Comparison of ENCODE assay signal across 1 cellular context in the genomic region with DNA sequence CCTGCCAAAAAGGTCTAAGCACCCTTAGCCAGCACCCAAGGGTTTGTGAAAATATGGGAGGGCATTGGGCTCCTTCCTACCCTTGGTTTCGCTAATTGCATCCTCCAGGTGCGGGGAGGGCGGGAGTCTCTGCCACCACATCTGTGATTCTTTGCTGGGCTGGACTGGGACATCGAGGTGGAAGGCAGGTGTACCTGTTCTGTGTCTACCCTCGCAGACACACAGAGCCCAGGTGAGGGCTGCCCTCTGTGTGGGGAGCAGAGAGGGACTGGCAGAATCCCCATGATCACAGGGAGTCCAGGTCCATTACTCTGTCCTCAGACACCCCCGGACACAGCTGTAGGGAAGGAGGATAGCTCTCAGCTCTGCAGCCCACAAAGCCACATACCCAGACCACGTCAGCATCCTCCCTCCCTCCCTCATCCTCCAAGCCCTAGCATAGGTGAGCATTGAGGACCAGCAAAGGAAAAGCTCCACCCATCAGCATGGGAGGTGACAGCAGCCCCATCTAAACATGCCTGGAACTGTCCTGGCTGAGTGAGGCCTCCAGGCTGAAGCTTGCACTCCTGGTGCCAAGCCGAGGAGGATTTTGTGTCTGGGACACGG.
TF ChIP-seq lines count a peak whose summit lies in the region.

No MANE protein-coding gene starts in this region.

TF ChIP-seq in HepG2, 621 proteins besides CTCF, POLR2A, EP300 and RAD21:
- TF ChIP-seq NONO (IDR thresholded peaks at IDR 0.05) (no peak), NONO (CRISPR knock-in tag; conservative IDR thresholded peaks at IDR 0.05) (0 out of 2 replicates have a peak, but pooled peaks have one; percentile 23), FOXA1 (IDR thresholded peaks at IDR 0.05) (no peak), FOXA1 (CRISPR knock-in tag; IDR thresholded peaks at IDR 0.05) (no peak), ZNF232 (CRISPR knock-in tag; IDR thresholded peaks at IDR 0.05; ENCODE audit: borderline replicate concordance) (no peak), IRX3 (CRISPR knock-in tag; IDR thresholded peaks at IDR 0.05; ENCODE audit: borderline replicate concordance, low read depth) (no peak), ZFYVE20 (CRISPR knock-in tag; IDR thresholded peaks at IDR 0.05; ENCODE audit: borderline replicate concordance, low read depth) (no peak), RFXAP (CRISPR knock-in tag; IDR thresholded peaks at IDR 0.05; ENCODE audit: borderline replicate concordance) (no peak), ZBTB2 (CRISPR knock-in tag; IDR thresholded peaks at IDR 0.05; ENCODE audit: low read depth) (no peak), FOXP4 (CRISPR knock-in tag; IDR thresholded peaks at IDR 0.05) (no peak), GTF2F1 (IDR thresholded peaks at IDR 0.05; ENCODE audit: low read length) (no peak), U2AF1 (optimal IDR thresholded peaks at IDR 0.05; ENCODE audit: low read depth, low read length) (peak; percentile 19), HOXA5 (CRISPR knock-in tag; IDR thresholded peaks at IDR 0.05) (no peak), SMYD3 (CRISPR knock-in tag; IDR thresholded peaks at IDR 0.05) (no peak), KMT2B (CRISPR knock-in tag; IDR thresholded peaks at IDR 0.05) (no peak), ZFX (CRISPR knock-in tag; IDR thresholded peaks at IDR 0.05; ENCODE audit: low read depth) (0 out of 2 replicates have a peak, but pooled peaks have one; percentile 6), NFKB2 (CRISPR knock-in tag; IDR thresholded peaks at IDR 0.05; ENCODE audit: borderline replicate concordance) (no peak), FOSL2 (CRISPR knock-in tag; IDR thresholded peaks at IDR 0.05) (no peak), SAP130 (CRISPR knock-in tag; IDR thresholded peaks at IDR 0.05; ENCODE audit: low read depth) (no peak), FOXC1 (CRISPR knock-in tag; IDR thresholded peaks at IDR 0.05; ENCODE audit: borderline replicate concordance) (no peak)
- TF ChIP-seq, protein P1, sequence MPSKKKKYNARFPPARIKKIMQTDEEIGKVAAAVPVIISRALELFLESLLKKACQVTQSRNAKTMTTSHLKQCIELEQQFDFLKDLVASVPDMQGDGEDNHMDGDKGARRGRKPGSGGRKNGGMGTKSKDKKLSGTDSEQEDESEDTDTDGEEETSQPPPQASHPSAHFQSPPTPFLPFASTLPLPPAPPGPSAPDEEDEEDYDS (CRISPR knock-in tag; IDR thresholded peaks at IDR 0.05): no peak
- TF ChIP-seq, protein P2, sequence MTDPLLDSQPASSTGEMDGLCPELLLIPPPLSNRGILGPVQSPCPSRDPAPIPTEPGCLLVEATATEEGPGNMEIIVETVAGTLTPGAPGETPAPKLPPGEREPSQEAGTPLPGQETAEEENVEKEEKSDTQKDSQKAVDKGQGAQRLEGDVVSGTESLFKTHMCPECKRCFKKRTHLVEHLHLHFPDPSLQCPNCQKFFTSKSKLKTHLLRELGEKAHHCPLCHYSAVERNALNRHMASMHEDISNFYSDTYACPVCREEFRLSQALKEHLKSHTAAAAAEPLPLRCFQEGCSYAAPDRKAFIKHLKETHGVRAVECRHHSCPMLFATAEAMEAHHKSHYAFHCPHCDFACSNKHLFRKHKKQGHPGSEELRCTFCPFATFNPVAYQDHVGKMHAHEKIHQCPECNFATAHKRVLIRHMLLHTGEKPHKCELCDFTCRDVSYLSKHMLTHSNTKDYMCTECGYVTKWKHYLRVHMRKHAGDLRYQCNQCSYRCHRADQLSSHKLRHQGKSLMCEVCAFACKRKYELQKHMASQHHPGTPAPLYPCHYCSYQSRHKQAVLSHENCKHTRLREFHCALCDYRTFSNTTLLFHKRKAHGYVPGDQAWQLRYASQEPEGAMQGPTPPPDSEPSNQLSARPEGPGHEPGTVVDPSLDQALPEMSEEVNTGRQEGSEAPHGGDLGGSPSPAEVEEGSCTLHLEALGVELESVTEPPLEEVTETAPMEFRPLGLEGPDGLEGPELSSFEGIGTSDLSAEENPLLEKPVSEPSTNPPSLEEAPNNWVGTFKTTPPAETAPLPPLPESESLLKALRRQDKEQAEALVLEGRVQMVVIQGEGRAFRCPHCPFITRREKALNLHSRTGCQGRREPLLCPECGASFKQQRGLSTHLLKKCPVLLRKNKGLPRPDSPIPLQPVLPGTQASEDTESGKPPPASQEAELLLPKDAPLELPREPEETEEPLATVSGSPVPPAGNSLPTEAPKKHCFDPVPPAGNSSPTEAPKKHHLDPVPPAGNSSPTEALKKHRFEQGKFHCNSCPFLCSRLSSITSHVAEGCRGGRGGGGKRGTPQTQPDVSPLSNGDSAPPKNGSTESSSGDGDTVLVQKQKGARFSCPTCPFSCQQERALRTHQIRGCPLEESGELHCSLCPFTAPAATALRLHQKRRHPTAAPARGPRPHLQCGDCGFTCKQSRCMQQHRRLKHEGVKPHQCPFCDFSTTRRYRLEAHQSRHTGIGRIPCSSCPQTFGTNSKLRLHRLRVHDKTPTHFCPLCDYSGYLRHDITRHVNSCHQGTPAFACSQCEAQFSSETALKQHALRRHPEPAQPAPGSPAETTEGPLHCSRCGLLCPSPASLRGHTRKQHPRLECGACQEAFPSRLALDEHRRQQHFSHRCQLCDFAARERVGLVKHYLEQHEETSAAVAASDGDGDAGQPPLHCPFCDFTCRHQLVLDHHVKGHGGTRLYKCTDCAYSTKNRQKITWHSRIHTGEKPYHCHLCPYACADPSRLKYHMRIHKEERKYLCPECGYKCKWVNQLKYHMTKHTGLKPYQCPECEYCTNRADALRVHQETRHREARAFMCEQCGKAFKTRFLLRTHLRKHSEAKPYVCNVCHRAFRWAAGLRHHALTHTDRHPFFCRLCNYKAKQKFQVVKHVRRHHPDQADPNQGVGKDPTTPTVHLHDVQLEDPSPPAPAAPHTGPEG (CRISPR knock-in tag; IDR thresholded peaks at IDR 0.05): no peak
- TF ChIP-seq, protein P3, sequence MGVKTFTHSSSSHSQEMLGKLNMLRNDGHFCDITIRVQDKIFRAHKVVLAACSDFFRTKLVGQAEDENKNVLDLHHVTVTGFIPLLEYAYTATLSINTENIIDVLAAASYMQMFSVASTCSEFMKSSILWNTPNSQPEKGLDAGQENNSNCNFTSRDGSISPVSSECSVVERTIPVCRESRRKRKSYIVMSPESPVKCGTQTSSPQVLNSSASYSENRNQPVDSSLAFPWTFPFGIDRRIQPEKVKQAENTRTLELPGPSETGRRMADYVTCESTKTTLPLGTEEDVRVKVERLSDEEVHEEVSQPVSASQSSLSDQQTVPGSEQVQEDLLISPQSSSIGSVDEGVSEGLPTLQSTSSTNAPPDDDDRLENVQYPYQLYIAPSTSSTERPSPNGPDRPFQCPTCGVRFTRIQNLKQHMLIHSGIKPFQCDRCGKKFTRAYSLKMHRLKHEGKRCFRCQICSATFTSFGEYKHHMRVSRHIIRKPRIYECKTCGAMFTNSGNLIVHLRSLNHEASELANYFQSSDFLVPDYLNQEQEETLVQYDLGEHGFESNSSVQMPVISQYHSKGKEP (CRISPR knock-in tag; IDR thresholded peaks at IDR 0.05): no peak
TF ChIP-seq in HepG2: peak in this region for 3.
